In genomic region chr1:9027307-9027706, GRCh38 we compare ENCODE assay signal across 25 cellular contexts.
"Had no signal": no experiment of that assay in that cellular context is flagged by ENCODE, and none has a peak within 500 bp of the region (broad histone marks: within the 10 kb centered on the region; RNA-seq: fewer than 3 reads in every experiment).

No MANE protein-coding gene starts in this region.

- H3K27ac ChIP-seq: adrenal gland, brain microvascular endothelial cell, coronary artery, dorsolateral prefrontal cortex had no signal

- H3K4me3 ChIP-seq: adrenal gland, coronary artery, dorsolateral prefrontal cortex had no signal

- DNase-seq: activated CD4-positive, alpha-beta memory T cell treated with anti-CD3 and anti-CD28 coated beads for 36 hours; activated CD4-positive, alpha-beta T cell treated with anti-CD3 and anti-CD28 coated beads for 36 hours; activated CD4-positive, alpha-beta T cell treated with anti-CD3 and anti-CD28 coated beads, Interleukin-2, amount 10 ng/mL, durations not matched to agents 24 days and 14 days; activated CD4-positive, CD25-positive, alpha-beta regulatory T cell; activated CD4-positive, CD25-positive, alpha-beta regulatory T cell treated with anti-CD3 and anti-CD28 coated beads, Interleukin-2, amount 50 U/mL, for 72 hours; activated CD8-positive, alpha-beta memory T cell treated with anti-CD3 and anti-CD28 coated beads, Interleukin-2, amount 10 ng/mL, durations not matched to agents 7 days and 5 days; activated CD8-positive, alpha-beta memory T cell treated with anti-CD3 and anti-CD28 coated beads, Interleukin-2, amount 50 U/mL, for 4 hours; activated CD8-positive, alpha-beta T cell treated with anti-CD3 and anti-CD28 coated beads, Interleukin-2, amount 10 ng/mL, durations not matched to agents 7 days and 5 days; activated effector memory CD4-positive, alpha-beta T cell treated with anti-CD3 and anti-CD28 coated beads, Interleukin-2, amount 50 U/mL, for 16 hours; activated naive CD4-positive, alpha-beta T cell treated with anti-CD3 and anti-CD28 coated beads for 36 hours; activated naive CD8-positive, alpha-beta T cell treated with anti-CD3 and anti-CD28 coated beads for 36 hours; activated naive CD8-positive, alpha-beta T cell treated with anti-CD3 and anti-CD28 coated beads, Interleukin-2, amount 50 U/mL, for 24 hours; activated T-cell treated with anti-CD3 and anti-CD28 coated beads, Interleukin-2, amount 50 U/mL, for 1 hour; activated T-cell treated with anti-CD3 and anti-CD28 coated beads, Interleukin-2, amount 50 U/mL, for 48 hours; adrenal gland; brain microvascular endothelial cell; dorsolateral prefrontal cortex; effector memory CD4-positive, alpha-beta T cell; endodermal cell; foreskin fibroblast; head of caudate nucleus; hypothalamus; T1000 had no signal

- ATAC-seq: activated CD4-positive, alpha-beta T cell treated with anti-CD3 and anti-CD28 coated beads for 36 hours; activated CD8-positive, alpha-beta memory T cell treated with anti-CD3 and anti-CD28 coated beads, Interleukin-2, amount 10 ng/mL, durations not matched to agents 7 days and 5 days; activated CD8-positive, alpha-beta T cell treated with anti-CD3 and anti-CD28 coated beads, Interleukin-2, amount 10 ng/mL, durations not matched to agents 7 days and 5 days; activated naive CD8-positive, alpha-beta T cell treated with anti-CD3 and anti-CD28 coated beads, Interleukin-2, amount 50 U/mL, for 24 hours; esophagus mucosa had no signal
